Comparison of ENCODE assay signal across 19 cellular contexts in genomic region chr14:92866181-92866752, GRCh38. TPM values are rescaled to one million over a fixed set of nuclear protein-coding genes. Genes with fewer than 3 reads are reported as not detected.
"Had no signal": no experiment of that assay in that cellular context is flagged by ENCODE, and none has a peak within 500 bp of the region (broad histone marks: within the 10 kb centered on the region; RNA-seq: fewer than 3 reads in every experiment).

No MANE protein-coding gene starts in this region.

- H2AFZ ChIP-seq: parathyroid adenoma had no signal

- H3K4me1 ChIP-seq: ascending aorta, heart right ventricle, parathyroid adenoma, tibial nerve, vagina had no signal

- ATAC-seq: activated CD4-positive, CD25-positive, alpha-beta regulatory T cell treated with anti-CD3 and anti-CD28 coated beads, Interleukin-2, amount 50 U/mL, for 24 hours; heart right ventricle; left colon; T-cell had no signal

- H3K4me3 ChIP-seq: ascending aorta, heart right ventricle, skin epidermis, tibial nerve, vagina had no signal

- H3K9ac ChIP-seq: parathyroid adenoma had no signal

- H3K4me1 Mint-ChIP-seq: naive B cell, T-cell had no signal

- H3K27ac Mint-ChIP-seq: activated T-helper 1 cell treated with anti-CD3 and anti-CD28 coated beads, Interleukin-12 subunit alpha, Interleukin-12 subunit beta, Interleukin-2, Interleukin-4 antibody, amounts not matched to agents 30 ng/mL and 10 ng/mL and 1 ng/mL, durations not matched to agents 14 hours and 24 hours and 36 hours; naive B cell; T-cell had no signal

- H3K36me3 Mint-ChIP-seq: naive B cell, T-cell had no signal

- DNase-seq: activated CD4-positive, alpha-beta T cell treated with anti-CD3 and anti-CD28 coated beads, Interleukin-2, amount 50 U/mL, for 1 hour; heart right ventricle; left colon; naive B cell; retina; stimulated activated CD4-positive, alpha-beta T cell treated with anti-CD3 and anti-CD28 coated beads, Interleukin-4, amount 100 ng/mL, for 24 hours; stimulated activated naive CD4-positive, alpha-beta T cell treated with Interleukin-2 at 50 U/mL for 16 hours; substantia nigra; T-cell; T1000 had no signal

- H3K27ac ChIP-seq: ascending aorta, heart right ventricle, parathyroid adenoma, skin epidermis, tibial nerve, vagina had no signal

- H3K9me3 ChIP-seq: ascending aorta, vagina had no signal

- H3K4me3 Mint-ChIP-seq: activated T-helper 1 cell treated with anti-CD3 and anti-CD28 coated beads, Interleukin-12 subunit alpha, Interleukin-12 subunit beta, Interleukin-2, Interleukin-4 antibody, amounts not matched to agents 30 ng/mL and 10 ng/mL and 1 ng/mL, durations not matched to agents 14 hours and 24 hours and 36 hours; naive B cell; T-cell had no signal

- H3K27me3 ChIP-seq: ascending aorta, tibial nerve, vagina had no signal

- H3K79me2 ChIP-seq: parathyroid adenoma had no signal

- H3K36me3 ChIP-seq: ascending aorta, heart right ventricle, tibial nerve, vagina had no signal

- H3K9me3 Mint-ChIP-seq: activated T-helper 1 cell treated with anti-CD3 and anti-CD28 coated beads, Interleukin-12 subunit alpha, Interleukin-12 subunit beta, Interleukin-2, Interleukin-4 antibody, amounts not matched to agents 30 ng/mL and 10 ng/mL and 1 ng/mL, durations not matched to agents 14 hours and 24 hours and 36 hours had no signal

RNA-seq across cellular contexts. Expression of gene CHGA, which starts 56.7 kb away (rescaled TPM):
- total RNA-seq: activated CD8-positive, alpha-beta memory T cell treated with anti-CD3 and anti-CD28 coated beads for 36 hours; activated T-helper 1 cell treated with anti-CD3 and anti-CD28 coated beads, Interleukin-12 subunit alpha, Interleukin-12 subunit beta, Interleukin-2, Interleukin-4 antibody, amounts not matched to agents 30 ng/mL and 10 ng/mL and 1 ng/mL, durations not matched to agents 14 hours and 24 hours and 36 hours; heart right ventricle; mononuclear cell; tibial nerve had no signal
